14 cellular contexts compared by ENCODE assay signal in the genomic region with DNA sequence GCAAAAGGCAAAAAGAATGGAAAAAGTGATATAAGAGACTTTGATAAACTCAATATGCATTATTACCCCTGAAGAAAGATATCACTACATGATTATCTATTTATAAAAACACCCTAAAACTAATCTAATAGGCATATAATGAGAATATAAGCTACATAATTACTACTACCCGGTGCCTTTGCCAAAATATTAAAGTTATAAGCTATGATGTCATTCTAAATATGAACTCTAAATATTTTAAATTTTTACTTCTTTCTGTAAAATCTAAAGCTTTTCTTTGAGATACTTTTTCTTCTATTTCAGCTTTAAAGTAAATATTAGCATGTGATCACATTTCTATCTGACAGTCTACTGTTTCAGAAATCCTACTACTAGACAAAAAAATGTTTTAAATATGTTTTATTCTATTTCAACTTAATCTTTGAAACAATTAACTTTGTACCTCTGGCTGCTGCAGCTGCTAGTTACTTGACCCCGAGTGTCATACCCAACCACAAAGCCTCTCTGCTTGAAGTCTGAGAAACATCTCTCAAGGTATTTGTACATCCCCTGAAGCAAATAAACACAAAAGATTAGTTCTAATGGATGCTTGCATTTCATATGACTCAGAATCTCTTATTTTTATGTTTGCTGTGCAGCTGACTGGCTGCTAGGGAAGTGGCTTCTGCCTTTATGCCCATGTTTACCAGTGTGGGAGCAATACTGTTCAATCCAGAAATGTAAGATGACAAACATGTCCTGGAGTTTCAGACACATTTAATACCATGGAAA. TPM values are rescaled to one million over a fixed set of nuclear protein-coding genes. Genes with fewer than 3 reads are reported as not detected.
DNase-seq lines count a peak whose midpoint lies in the region; ATAC-seq, FAIRE-seq and TF ChIP-seq lines count a peak whose summit lies in the region.
"Had no signal": no experiment of that assay in that cellular context is flagged by ENCODE, and none has a peak within 500 bp of the region (broad histone marks: within the 10 kb centered on the region; RNA-seq: fewer than 3 reads in every experiment).

No MANE protein-coding gene starts in this region.

- ATAC-seq in stimulated activated naive CD8-positive, alpha-beta T cell treated with anti-CD3 and anti-CD28 coated beads, Interleukin-15, amount 100 ng/mL, for 72 hours, result no peak
- ATAC-seq: esophagus mucosa, upper lobe of right lung had no signal

- no peak overlapping the region for H3K4me3 ChIP-seq in astrocyte (ENCODE audit: insufficient read depth, low read depth, low read length)
- H3K4me3 ChIP-seq: upper lobe of right lung had no signal

- no peak for FAIRE-seq in astrocyte (lab: Jason Lieb, UNC)

- H2AFZ ChIP-seq in astrocyte (ENCODE audit: low read depth, low read length), result no peak overlapping the region

- no peaks in the 10 kb centered on the region for H3K27me3 Mint-ChIP-seq in astrocyte (ENCODE audit: low read depth, unreplicated experiment)
- H3K27me3 Mint-ChIP-seq in activated CD4-positive, alpha-beta T cell treated with anti-CD3 and anti-CD28 coated beads, Interleukin-2, amount 10 ng/mL, durations not matched to agents 7 days and 5 days, result no peaks in the 10 kb centered on the region
- H3K27me3 Mint-ChIP-seq in stimulated activated naive CD8-positive, alpha-beta T cell treated with anti-CD3 and anti-CD28 coated beads, Interleukin-15, amount 100 ng/mL, for 72 hours, result no peaks in the 10 kb centered on the region

- peaks cover 14% of the 10 kb centered on the region for H3K4me1 ChIP-seq in astrocyte (ENCODE audit: insufficient read depth, low read length)
- H3K4me1 ChIP-seq: upper lobe of right lung had no signal

- no peaks in the 10 kb centered on the region for H3K9me3 Mint-ChIP-seq in astrocyte (ENCODE audit: unreplicated experiment)
- no peaks in the 10 kb centered on the region for H3K9me3 Mint-ChIP-seq in activated CD4-positive, alpha-beta T cell treated with anti-CD3 and anti-CD28 coated beads, Interleukin-2, amount 10 ng/mL, durations not matched to agents 7 days and 5 days
- H3K9me3 Mint-ChIP-seq in stimulated activated naive CD8-positive, alpha-beta T cell treated with anti-CD3 and anti-CD28 coated beads, Interleukin-15, amount 100 ng/mL, for 72 hours, result no peaks in the 10 kb centered on the region

- peaks cover 7% of the 10 kb centered on the region for H3K36me3 Mint-ChIP-seq in astrocyte (ENCODE audit: low read depth, unreplicated experiment)
- no peaks in the 10 kb centered on the region for H3K36me3 Mint-ChIP-seq in activated CD4-positive, alpha-beta T cell treated with anti-CD3 and anti-CD28 coated beads, Interleukin-2, amount 10 ng/mL, durations not matched to agents 7 days and 5 days (ENCODE audit: low read depth)

- H3K9me3 ChIP-seq in astrocyte (ENCODE audit: insufficient read depth, low read depth, low read length), result no peaks in the 10 kb centered on the region
- H3K9me3 ChIP-seq: upper lobe of right lung had no signal

- TF ChIP-seq CTCF in astrocyte (IDR thresholded peaks at IDR 0.05; ENCODE audit: insufficient read depth, low read depth, low read length), result no peak

- peak overlapping the region; percentile 17 for H3K27ac ChIP-seq in astrocyte (ENCODE audit: low read depth, low read length)
- H3K27ac ChIP-seq: upper lobe of right lung had no signal

- peaks cover 8% of the 10 kb centered on the region for H3K4me1 Mint-ChIP-seq in astrocyte (ENCODE audit: low read depth, unreplicated experiment)
- no peaks in the 10 kb centered on the region for H3K4me1 Mint-ChIP-seq in activated CD4-positive, alpha-beta T cell treated with anti-CD3 and anti-CD28 coated beads, Interleukin-2, amount 10 ng/mL, durations not matched to agents 7 days and 5 days
- H3K4me1 Mint-ChIP-seq in stimulated activated naive CD8-positive, alpha-beta T cell treated with anti-CD3 and anti-CD28 coated beads, Interleukin-15, amount 100 ng/mL, for 72 hours, result no peaks in the 10 kb centered on the region

- CTCF ChIA-PET in activated CD4-positive, alpha-beta T cell treated with anti-CD3 and anti-CD28 coated beads, Interleukin-2, amount 10 ng/mL, durations not matched to agents 7 days and 5 days (lab: Charles Lee), result no interaction called here

- H3K27ac Mint-ChIP-seq in astrocyte (ENCODE audit: unreplicated experiment), result no peak overlapping the region
- no peak overlapping the region for H3K27ac Mint-ChIP-seq in activated CD4-positive, alpha-beta T cell treated with anti-CD3 and anti-CD28 coated beads, Interleukin-2, amount 10 ng/mL, durations not matched to agents 7 days and 5 days
- H3K27ac Mint-ChIP-seq in stimulated activated naive CD8-positive, alpha-beta T cell treated with anti-CD3 and anti-CD28 coated beads, Interleukin-15, amount 100 ng/mL, for 72 hours, result no peak overlapping the region

- peak overlapping the region; percentile 4 for H3K9ac ChIP-seq in astrocyte (ENCODE audit: low read length)

- DNase-seq in DMS53 treated with DMSO at 0.1 percent for 48 hours (lab: John Stamatoyannopoulos, UW; ENCODE audit: unreplicated experiment) (peak; percentile 98), NCI-H146 (lab: John Stamatoyannopoulos, UW) (peak; percentile 94), astrocyte (ENCODE audit: low read depth) (peak; percentile 58), myocyte (ENCODE audit: low read depth) (peak; percentile 81), NCI-H2171 treated with DMSO at 0.1 percent for 48 hours (lab: John Stamatoyannopoulos, UW) (no peak)
- DNase-seq in activated CD4-positive, alpha-beta T cell treated with anti-CD3 and anti-CD28 coated beads for 4 hours, result no peak
- no peak for DNase-seq in activated CD4-positive, alpha-beta T cell treated with anti-CD3 and anti-CD28 coated beads, Interleukin-2, amount 10 ng/mL, durations not matched to agents 7 days and 5 days
- no peak for DNase-seq in stimulated activated naive CD8-positive, alpha-beta T cell treated with anti-CD3 and anti-CD28 coated beads, Interleukin-15, amount 100 ng/mL, for 72 hours
- DNase-seq: amniotic stem cell, DND-41, NCI-H1436, T-helper 1 cell, upper lobe of right lung had no signal

- no peaks in the 10 kb centered on the region for H3K27me3 ChIP-seq in astrocyte (ENCODE audit: insufficient read depth, low read length)
- H3K27me3 ChIP-seq: upper lobe of right lung had no signal

- H3K4me2 ChIP-seq in astrocyte (ENCODE audit: low read length), result peak overlapping the region; percentile 0

- H3K79me2 ChIP-seq in astrocyte (ENCODE audit: insufficient read depth, low read length), result peaks cover 1% of the 10 kb centered on the region

- H4K20me1 ChIP-seq in astrocyte (ENCODE audit: insufficient read depth, low read length), result no peaks in the 10 kb centered on the region

- H3K4me3 Mint-ChIP-seq in astrocyte (ENCODE audit: unreplicated experiment), result no peak overlapping the region
- H3K4me3 Mint-ChIP-seq in activated CD4-positive, alpha-beta T cell treated with anti-CD3 and anti-CD28 coated beads, Interleukin-2, amount 10 ng/mL, durations not matched to agents 7 days and 5 days, result no peak overlapping the region
- no peak overlapping the region for H3K4me3 Mint-ChIP-seq in stimulated activated naive CD8-positive, alpha-beta T cell treated with anti-CD3 and anti-CD28 coated beads, Interleukin-15, amount 100 ng/mL, for 72 hours

- POLR2A ChIA-PET in activated CD4-positive, alpha-beta T cell treated with anti-CD3 and anti-CD28 coated beads, Interleukin-2, amount 10 ng/mL, durations not matched to agents 7 days and 5 days (lab: Charles Lee), result interaction anchor here (0.6 kb wide), 1 partner anchor 236 kb away, joined by 3 read pairs; no protein-coding TSS in a partner anchor

- peaks cover 17% of the 10 kb centered on the region for H3K36me3 ChIP-seq in astrocyte (ENCODE audit: insufficient read depth, low read length)

RNA-seq across cellular contexts. Expression of a gene that starts 26.8 kb away (rescaled TPM):
- total RNA-seq in astrocyte (41.0 and 43.6 TPM in 2 replicates), myocyte (17.9 and 20.3 TPM in 2 replicates)
- 6.7 TPM for polyA plus RNA-seq in myocyte (2012)
- total RNA-seq in activated CD4-positive, alpha-beta T cell treated with anti-CD3 and anti-CD28 coated beads, Interleukin-2, amount 10 ng/mL, durations not matched to agents 7 days and 5 days, result 1 to 10 TPM; 8.4 to 9.9 TPM

Comparison
In these comparisons a context has a peak if more than half of its experiments do, and no peak if none do; other contexts are left out.
1. DNase-seq: peak in DMS53 treated with DMSO at 0.1 percent for 48 hours (single experiment), NCI-H146 (single experiment), astrocyte (single experiment) and myocyte (single experiment); none in activated CD4-positive, alpha-beta T cell treated with anti-CD3 and anti-CD28 coated beads for 4 hours (0 of 2), activated CD4-positive, alpha-beta T cell treated with anti-CD3 and anti-CD28 coated beads, Interleukin-2, amount 10 ng/mL, durations not matched to agents 7 days and 5 days (single experiment), NCI-H2171 treated with DMSO at 0.1 percent for 48 hours (single experiment) and stimulated activated naive CD8-positive, alpha-beta T cell treated with anti-CD3 and anti-CD28 coated beads, Interleukin-15, amount 100 ng/mL, for 72 hours (0 of 2).